In the genomic region with DNA sequence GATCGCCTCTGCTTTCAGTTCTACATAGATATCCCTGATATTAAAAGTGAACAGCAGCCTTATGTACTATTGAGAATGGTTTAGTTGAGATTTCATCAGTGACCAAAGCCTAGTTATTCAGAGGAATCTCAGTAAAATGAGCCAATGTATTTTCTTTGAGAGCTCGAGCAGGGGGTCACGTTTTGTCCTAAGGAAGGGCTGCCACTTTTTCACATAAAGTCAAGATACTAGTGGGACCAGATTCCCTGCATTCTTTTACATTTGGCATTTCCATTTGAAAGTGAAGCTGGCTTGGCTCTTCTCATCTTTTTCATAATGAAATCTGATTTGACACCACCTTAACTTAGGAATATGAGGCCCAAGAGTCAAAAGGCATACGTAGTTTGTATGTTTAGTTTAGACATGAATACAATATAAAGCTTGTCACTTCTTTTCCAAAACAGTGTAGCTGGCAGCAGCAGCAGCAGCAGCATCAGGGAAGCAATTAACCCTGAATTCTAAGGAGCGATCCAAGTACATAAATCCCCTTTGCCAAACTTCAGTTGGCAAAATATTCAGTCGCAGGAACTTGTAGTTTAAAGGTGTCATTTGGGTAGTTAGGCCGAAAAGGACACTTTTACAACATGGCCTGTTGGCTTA, we compare ENCODE assay signal across 1 cellular context.
TF ChIP-seq lines count a peak whose summit lies in the region.

No MANE protein-coding gene starts in this region.

TF ChIP-seq in WTC11, 78 proteins besides CTCF, POLR2A, EP300 and RAD21 (continued from another document):
- TF ChIP-seq, protein P1, sequence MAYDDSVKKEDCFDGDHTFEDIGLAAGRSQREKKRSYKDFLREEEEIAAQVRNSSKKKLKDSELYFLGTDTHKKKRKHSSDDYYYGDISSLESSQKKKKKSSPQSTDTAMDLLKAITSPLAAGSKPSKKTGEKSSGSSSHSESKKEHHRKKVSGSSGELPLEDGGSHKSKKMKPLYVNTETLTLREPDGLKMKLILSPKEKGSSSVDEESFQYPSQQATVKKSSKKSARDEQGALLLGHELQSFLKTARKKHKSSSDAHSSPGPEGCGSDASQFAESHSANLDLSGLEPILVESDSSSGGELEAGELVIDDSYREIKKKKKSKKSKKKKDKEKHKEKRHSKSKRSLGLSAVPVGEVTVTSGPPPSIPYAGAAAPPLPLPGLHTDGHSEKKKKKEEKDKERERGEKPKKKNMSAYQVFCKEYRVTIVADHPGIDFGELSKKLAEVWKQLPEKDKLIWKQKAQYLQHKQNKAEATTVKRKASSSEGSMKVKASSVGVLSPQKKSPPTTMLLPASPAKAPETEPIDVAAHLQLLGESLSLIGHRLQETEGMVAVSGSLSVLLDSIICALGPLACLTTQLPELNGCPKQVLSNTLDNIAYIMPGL (CRISPR knock-in tag; IDR thresholded peaks at IDR 0.05): no peak
- TF ChIP-seq ELF4 (CRISPR knock-in tag; IDR thresholded peaks at IDR 0.05; ENCODE audit: low read depth) (no peak), ATF1 (CRISPR knock-in tag; IDR thresholded peaks at IDR 0.05) (no peak), HMGA2 (CRISPR knock-in tag; IDR thresholded peaks at IDR 0.05) (no peak), NR3C1 (CRISPR knock-in tag; conservative IDR thresholded peaks at IDR 0.05; ENCODE audit: low read depth) (no peak), SMAD3 (CRISPR knock-in tag; IDR thresholded peaks at IDR 0.05; ENCODE audit: borderline replicate concordance) (no peak), NFATC4 (CRISPR knock-in tag; IDR thresholded peaks at IDR 0.05) (no peak), RELA (CRISPR knock-in tag; IDR thresholded peaks at IDR 0.05; ENCODE audit: borderline replicate concordance) (no peak), ZNF232 (CRISPR knock-in tag; IDR thresholded peaks at IDR 0.05) (no peak), NFE2L1 (CRISPR knock-in tag; IDR thresholded peaks at IDR 0.05) (no peak), ZNF138 (CRISPR knock-in tag; conservative IDR thresholded peaks at IDR 0.05) (no peak)
- TF ChIP-seq, protein P2, sequence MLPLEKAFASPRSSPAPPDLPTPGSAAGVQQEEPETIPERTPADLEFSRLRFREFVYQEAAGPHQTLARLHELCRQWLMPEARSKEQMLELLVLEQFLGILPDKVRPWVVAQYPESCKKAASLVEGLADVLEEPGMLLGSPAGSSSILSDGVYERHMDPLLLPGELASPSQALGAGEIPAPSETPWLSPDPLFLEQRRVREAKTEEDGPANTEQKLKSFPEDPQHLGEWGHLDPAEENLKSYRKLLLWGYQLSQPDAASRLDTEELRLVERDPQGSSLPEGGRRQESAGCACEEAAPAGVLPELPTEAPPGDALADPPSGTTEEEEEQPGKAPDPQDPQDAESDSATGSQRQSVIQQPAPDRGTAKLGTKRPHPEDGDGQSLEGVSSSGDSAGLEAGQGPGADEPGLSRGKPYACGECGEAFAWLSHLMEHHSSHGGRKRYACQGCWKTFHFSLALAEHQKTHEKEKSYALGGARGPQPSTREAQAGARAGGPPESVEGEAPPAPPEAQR (CRISPR knock-in tag; IDR thresholded peaks at IDR 0.05): no peak
- TF ChIP-seq, protein P3, sequence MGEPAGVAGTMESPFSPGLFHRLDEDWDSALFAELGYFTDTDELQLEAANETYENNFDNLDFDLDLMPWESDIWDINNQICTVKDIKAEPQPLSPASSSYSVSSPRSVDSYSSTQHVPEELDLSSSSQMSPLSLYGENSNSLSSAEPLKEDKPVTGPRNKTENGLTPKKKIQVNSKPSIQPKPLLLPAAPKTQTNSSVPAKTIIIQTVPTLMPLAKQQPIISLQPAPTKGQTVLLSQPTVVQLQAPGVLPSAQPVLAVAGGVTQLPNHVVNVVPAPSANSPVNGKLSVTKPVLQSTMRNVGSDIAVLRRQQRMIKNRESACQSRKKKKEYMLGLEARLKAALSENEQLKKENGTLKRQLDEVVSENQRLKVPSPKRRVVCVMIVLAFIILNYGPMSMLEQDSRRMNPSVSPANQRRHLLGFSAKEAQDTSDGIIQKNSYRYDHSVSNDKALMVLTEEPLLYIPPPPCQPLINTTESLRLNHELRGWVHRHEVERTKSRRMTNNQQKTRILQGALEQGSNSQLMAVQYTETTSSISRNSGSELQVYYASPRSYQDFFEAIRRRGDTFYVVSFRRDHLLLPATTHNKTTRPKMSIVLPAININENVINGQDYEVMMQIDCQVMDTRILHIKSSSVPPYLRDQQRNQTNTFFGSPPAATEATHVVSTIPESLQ (CRISPR knock-in tag; IDR thresholded peaks at IDR 0.05): no peak
- TF ChIP-seq, protein P4, sequence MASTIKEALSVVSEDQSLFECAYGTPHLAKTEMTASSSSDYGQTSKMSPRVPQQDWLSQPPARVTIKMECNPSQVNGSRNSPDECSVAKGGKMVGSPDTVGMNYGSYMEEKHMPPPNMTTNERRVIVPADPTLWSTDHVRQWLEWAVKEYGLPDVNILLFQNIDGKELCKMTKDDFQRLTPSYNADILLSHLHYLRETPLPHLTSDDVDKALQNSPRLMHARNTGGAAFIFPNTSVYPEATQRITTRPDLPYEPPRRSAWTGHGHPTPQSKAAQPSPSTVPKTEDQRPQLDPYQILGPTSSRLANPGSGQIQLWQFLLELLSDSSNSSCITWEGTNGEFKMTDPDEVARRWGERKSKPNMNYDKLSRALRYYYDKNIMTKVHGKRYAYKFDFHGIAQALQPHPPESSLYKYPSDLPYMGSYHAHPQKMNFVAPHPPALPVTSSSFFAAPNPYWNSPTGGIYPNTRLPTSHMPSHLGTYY (CRISPR knock-in tag; IDR thresholded peaks at IDR 0.05): no peak
- TF ChIP-seq, protein P5, sequence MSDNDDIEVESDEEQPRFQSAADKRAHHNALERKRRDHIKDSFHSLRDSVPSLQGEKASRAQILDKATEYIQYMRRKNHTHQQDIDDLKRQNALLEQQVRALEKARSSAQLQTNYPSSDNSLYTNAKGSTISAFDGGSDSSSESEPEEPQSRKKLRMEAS (CRISPR knock-in tag; IDR thresholded peaks at IDR 0.05): no peak
- TF ChIP-seq, protein P6, sequence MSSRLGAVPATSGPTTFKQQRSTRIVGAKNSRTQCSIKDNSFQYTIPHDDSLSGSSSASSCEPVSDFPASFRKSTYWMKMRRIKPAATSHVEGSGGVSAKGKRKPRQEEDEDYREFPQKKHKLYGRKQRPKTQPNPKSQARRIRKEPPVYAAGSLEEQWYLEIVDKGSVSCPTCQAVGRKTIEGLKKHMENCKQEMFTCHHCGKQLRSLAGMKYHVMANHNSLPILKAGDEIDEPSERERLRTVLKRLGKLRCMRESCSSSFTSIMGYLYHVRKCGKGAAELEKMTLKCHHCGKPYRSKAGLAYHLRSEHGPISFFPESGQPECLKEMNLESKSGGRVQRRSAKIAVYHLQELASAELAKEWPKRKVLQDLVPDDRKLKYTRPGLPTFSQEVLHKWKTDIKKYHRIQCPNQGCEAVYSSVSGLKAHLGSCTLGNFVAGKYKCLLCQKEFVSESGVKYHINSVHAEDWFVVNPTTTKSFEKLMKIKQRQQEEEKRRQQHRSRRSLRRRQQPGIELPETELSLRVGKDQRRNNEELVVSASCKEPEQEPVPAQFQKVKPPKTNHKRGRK (CRISPR knock-in tag; IDR thresholded peaks at IDR 0.05; ENCODE audit: borderline replicate concordance): no peak
- TF ChIP-seq, protein P7, sequence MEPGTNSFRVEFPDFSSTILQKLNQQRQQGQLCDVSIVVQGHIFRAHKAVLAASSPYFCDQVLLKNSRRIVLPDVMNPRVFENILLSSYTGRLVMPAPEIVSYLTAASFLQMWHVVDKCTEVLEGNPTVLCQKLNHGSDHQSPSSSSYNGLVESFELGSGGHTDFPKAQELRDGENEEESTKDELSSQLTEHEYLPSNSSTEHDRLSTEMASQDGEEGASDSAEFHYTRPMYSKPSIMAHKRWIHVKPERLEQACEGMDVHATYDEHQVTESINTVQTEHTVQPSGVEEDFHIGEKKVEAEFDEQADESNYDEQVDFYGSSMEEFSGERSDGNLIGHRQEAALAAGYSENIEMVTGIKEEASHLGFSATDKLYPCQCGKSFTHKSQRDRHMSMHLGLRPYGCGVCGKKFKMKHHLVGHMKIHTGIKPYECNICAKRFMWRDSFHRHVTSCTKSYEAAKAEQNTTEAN (CRISPR knock-in tag; IDR thresholded peaks at IDR 0.05): no peak
